Comparison of ENCODE assay signal across 18 cellular contexts in the genomic region with DNA sequence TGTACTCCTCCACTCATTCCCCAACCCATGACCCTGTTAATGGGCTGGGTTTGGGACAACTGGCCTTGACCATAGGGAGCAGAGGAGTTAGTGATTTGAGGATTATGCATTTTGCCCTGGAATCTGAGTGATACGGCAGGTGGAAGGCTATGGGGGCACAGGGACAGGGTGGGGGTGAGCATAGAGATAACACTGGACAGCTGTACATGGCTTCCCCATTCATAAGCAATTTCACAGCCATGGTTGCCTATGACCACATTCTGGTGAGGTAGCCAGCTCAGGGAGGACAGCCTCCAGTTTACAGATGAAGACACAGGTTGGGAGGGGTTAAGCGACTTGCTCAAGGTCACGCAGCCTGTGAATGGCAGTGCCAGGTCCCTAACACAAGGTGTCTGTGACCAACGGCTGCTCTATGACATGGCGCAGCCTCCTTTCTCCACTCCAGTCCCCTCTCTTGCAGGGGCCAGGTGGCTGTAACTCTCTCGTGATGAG.
DNase-seq lines count a peak whose midpoint lies in the region; FAIRE-seq and TF ChIP-seq lines count a peak whose summit lies in the region.
"Had no signal": no experiment of that assay in that cellular context is flagged by ENCODE, and none has a peak within 500 bp of the region (broad histone marks: within the 10 kb centered on the region; RNA-seq: fewer than 3 reads in every experiment).

No MANE protein-coding gene starts in this region.

- H3K4ac ChIP-seq in neuronal stem cell (ENCODE audit: low read length) = no peak overlapping the region

- no peak for FAIRE-seq in astrocyte (lab: Jason Lieb, UNC)
- FAIRE-seq: GM19239, HTR-8/SVneo had no signal

- no peak for TF ChIP-seq POLR2A in prostate gland (IDR thresholded peaks at IDR 0.05)

- H3K9ac ChIP-seq in astrocyte (ENCODE audit: low read length) = no peak overlapping the region
- H3K9ac ChIP-seq in neuronal stem cell (ENCODE audit: low read depth, low read length, poor library complexity) = no peak overlapping the region
- H3K9ac ChIP-seq: GM23248, SK-N-SH had no signal

- no peaks in the 10 kb centered on the region for H3K36me3 Mint-ChIP-seq in astrocyte (ENCODE audit: low read depth, unreplicated experiment)
- H3K36me3 Mint-ChIP-seq: CD4-positive, CD25-positive, alpha-beta regulatory T cell had no signal

- H3K4me2 ChIP-seq in astrocyte (ENCODE audit: low read length) = no peak overlapping the region
- H3K4me2 ChIP-seq in neuronal stem cell (ENCODE audit: insufficient read depth, low read length, poor library complexity, severe bottlenecking) = no peak overlapping the region
- H3K4me2 ChIP-seq: SK-N-SH had no signal

- DNase-seq in HL-60 (ENCODE audit: low read depth in 1 of 2, low spot score in 1 of 2) (peak; percentile 1 to 21), astrocyte (ENCODE audit: low read depth) (no peak), neuronal stem cell (ENCODE audit: low spot score) (no peak), NCI-H187 treated with DMSO at 0.1 percent for 48 hours (lab: John Stamatoyannopoulos, UW) (no peak), prostate gland (ENCODE audit: low spot score) (no peak), NCI-H187 (lab: John Stamatoyannopoulos, UW) (no peak)
- DNase-seq: BE2C; CD4-positive, CD25-positive, alpha-beta regulatory T cell; GM23248; IMR-90; NCI-H2107; NCI-H446 treated with DMSO at 0.1 percent for 48 hours; NCI-H526 treated with DMSO at 0.1 percent for 48 hours; SK-N-SH had no signal

- H2BK15ac ChIP-seq in neuronal stem cell (ENCODE audit: low read length) = no peak overlapping the region

- no CpG with 5 or more reads among the region's 6 CpGs for WGBS in neuronal stem cell (ENCODE audit: extremely low coverage in 2 of 2, insufficient read length in 2 of 2, insufficient replicate concordance in 1 of 2), 2 donors
- 88% methylated on average over 6 of the region's 6 CpGs for WGBS in prostate gland

- H2AK5ac ChIP-seq in neuronal stem cell (ENCODE audit: low read depth, low read length) = peak overlapping the region; percentile 8

- no peak overlapping the region for H3K27ac Mint-ChIP-seq in astrocyte (ENCODE audit: unreplicated experiment)
- H3K27ac Mint-ChIP-seq: CD4-positive, CD25-positive, alpha-beta regulatory T cell had no signal

- H3K27ac ChIP-seq in C4-2B (peak overlapping the region; percentile 40), HL-60 (replicated peaks) (no peak overlapping the region), astrocyte (ENCODE audit: low read depth, low read length) (no peak overlapping the region), neuronal stem cell (replicated peaks; ENCODE audit: low read length) (no peak overlapping the region), prostate gland (no peak overlapping the region)
- H3K27ac ChIP-seq: GM23248 had no signal

- H3K27me3 ChIP-seq in HL-60 (ENCODE audit: insufficient read depth, poor library complexity, severe bottlenecking) = no peaks in the 10 kb centered on the region
- H3K27me3 ChIP-seq in astrocyte (ENCODE audit: insufficient read depth, low read length) = no peaks in the 10 kb centered on the region
- no peaks in the 10 kb centered on the region for H3K27me3 ChIP-seq in neuronal stem cell (ENCODE audit: control insufficient read depth in 3 of 3, insufficient read depth in 3 of 3, low read depth in 1 of 3, low read length in 3 of 3)
- H3K27me3 ChIP-seq in prostate gland (replicated peaks; ENCODE audit: insufficient read depth) = no peaks in the 10 kb centered on the region
- H3K27me3 ChIP-seq: BE2C had no signal

- no peaks in the 10 kb centered on the region for H3K79me2 ChIP-seq in astrocyte (ENCODE audit: insufficient read depth, low read length)

- no peak overlapping the region for H3K4me3 ChIP-seq in HL-60 (replicated peaks; ENCODE audit: insufficient read depth, low read length)
- H3K4me3 ChIP-seq in astrocyte (ENCODE audit: insufficient read depth, low read depth, low read length) = no peak overlapping the region
- H3K4me3 ChIP-seq in neuronal stem cell (ENCODE audit: low read length in 2 of 2) = no peak overlapping the region
- no peak overlapping the region for H3K4me3 ChIP-seq in prostate gland
- H3K4me3 ChIP-seq: GM23248, HAP-1 had no signal

- H3K79me1 ChIP-seq in neuronal stem cell (ENCODE audit: low read depth, low read length) = no peaks in the 10 kb centered on the region

- no peak overlapping the region for H4K91ac ChIP-seq in neuronal stem cell (ENCODE audit: low read depth, low read length, poor library complexity)

- H4K20me1 ChIP-seq in astrocyte (ENCODE audit: insufficient read depth, low read length) = no peaks in the 10 kb centered on the region

- H2BK120ac ChIP-seq in neuronal stem cell (ENCODE audit: low read depth, low read length) = no peak overlapping the region

- no peak overlapping the region for H3K14ac ChIP-seq in neuronal stem cell (ENCODE audit: low read length)

- H2AFZ ChIP-seq in astrocyte (ENCODE audit: low read depth, low read length) (no peak overlapping the region), neuronal stem cell (ENCODE audit: low read length) (no peak overlapping the region)
- H2AFZ ChIP-seq: GM23248 had no signal

- no peak overlapping the region for H2BK5ac ChIP-seq in neuronal stem cell (ENCODE audit: low read length)

- H3K9me3 Mint-ChIP-seq in astrocyte (ENCODE audit: unreplicated experiment) = peaks cover 2% of the 10 kb centered on the region

- H4K8ac ChIP-seq in neuronal stem cell (ENCODE audit: low read depth, low read length) = no peak overlapping the region

- H3K4me3 Mint-ChIP-seq in astrocyte (ENCODE audit: unreplicated experiment) = peak overlapping the region; percentile 62
- H3K4me3 Mint-ChIP-seq: CD4-positive, CD25-positive, alpha-beta regulatory T cell had no signal

- TF ChIP-seq CTCF in C4-2B (conservative IDR thresholded peaks at IDR 0.05) = no peak
- TF ChIP-seq CTCF in HL-60 (IDR thresholded peaks at IDR 0.05; ENCODE audit: insufficient read depth, low read length) = no peak
- TF ChIP-seq CTCF in astrocyte (IDR thresholded peaks at IDR 0.05; ENCODE audit: insufficient read depth, low read depth, low read length) = no peak
- no peak for TF ChIP-seq CTCF in prostate gland (IDR thresholded peaks at IDR 0.05)

- intact Hi-C loops in prostate gland (cut with DNase I) = no loop called here

- H3K36me3 ChIP-seq in astrocyte (ENCODE audit: insufficient read depth, low read length) (no peaks in the 10 kb centered on the region), neuronal stem cell (replicated peaks in 1 of 2; ENCODE audit: control insufficient read depth in 2 of 2, insufficient read depth in 2 of 2, low read length in 2 of 2) (no peaks in the 10 kb centered on the region), prostate gland (no peaks in the 10 kb centered on the region)
- H3K36me3 ChIP-seq: BE2C, HAP-1 had no signal

- H3K4me1 ChIP-seq in astrocyte (ENCODE audit: insufficient read depth, low read length) (peaks cover 3% of the 10 kb centered on the region), neuronal stem cell (ENCODE audit: control insufficient read depth in 2 of 2, insufficient read depth in 1 of 2, low read depth in 1 of 2, low read length in 2 of 2) (no peaks in the 10 kb centered on the region), prostate gland (replicated peaks) (no peaks in the 10 kb centered on the region)
- H3K4me1 ChIP-seq: HAP-1 had no signal

- H3K9me3 ChIP-seq in astrocyte (ENCODE audit: insufficient read depth, low read depth, low read length) (no peaks in the 10 kb centered on the region), neuronal stem cell (replicated peaks in 1 of 2; ENCODE audit: control insufficient read depth in 2 of 2, insufficient read depth in 1 of 2, low read depth in 1 of 2, low read length in 2 of 2) (no peaks in the 10 kb centered on the region), prostate gland (no peaks in the 10 kb centered on the region)
- H3K9me3 ChIP-seq: BE2C, HAP-1, SK-N-SH had no signal

- peaks cover 5% of the 10 kb centered on the region for H3K4me1 Mint-ChIP-seq in astrocyte (ENCODE audit: low read depth, unreplicated experiment)
- H3K4me1 Mint-ChIP-seq: CD4-positive, CD25-positive, alpha-beta regulatory T cell had no signal

- peaks cover 47% of the 10 kb centered on the region for H3K27me3 Mint-ChIP-seq in astrocyte (ENCODE audit: low read depth, unreplicated experiment)
- H3K27me3 Mint-ChIP-seq: CD4-positive, CD25-positive, alpha-beta regulatory T cell had no signal

- H3K23ac ChIP-seq in neuronal stem cell (ENCODE audit: low read depth, low read length, poor library complexity) = no peak overlapping the region

- no peak overlapping the region for H2BK12ac ChIP-seq in neuronal stem cell (ENCODE audit: low read length)

- H3K18ac ChIP-seq in neuronal stem cell (ENCODE audit: low read length) = no peak overlapping the region

Comparison
In these comparisons a context has a peak if more than half of its experiments do, and no peak if none do; other contexts are left out.
1. DNase-seq: peak in HL-60 (2 of 2); none in astrocyte (single experiment), neuronal stem cell (single experiment), NCI-H187 treated with DMSO at 0.1 percent for 48 hours (single experiment), prostate gland (single experiment) and NCI-H187 (0 of 2).